ENCODE assay signal across 1 cellular context in the genomic region with DNA sequence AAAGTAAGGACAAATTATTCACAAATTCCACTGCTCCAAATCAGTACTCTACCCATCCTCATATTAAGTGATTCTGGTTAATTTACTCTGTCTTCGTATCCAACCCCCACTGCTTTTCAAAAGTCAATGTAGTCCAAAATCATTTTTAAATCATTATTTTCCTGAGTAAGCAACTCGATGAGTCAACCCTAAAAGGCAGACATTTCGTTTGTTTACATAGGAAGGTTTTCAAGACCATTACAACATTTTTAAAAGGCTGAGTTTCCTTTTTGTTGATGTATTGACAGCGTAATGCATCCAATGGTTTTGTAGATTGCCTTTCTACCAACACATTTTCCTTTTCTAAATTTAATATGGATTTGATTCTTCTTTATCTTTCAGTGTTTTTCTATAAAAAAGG.
TF ChIP-seq lines count a peak whose summit lies in the region.

No MANE protein-coding gene starts in this region.

TF ChIP-seq in SK-N-SH, 30 proteins besides CTCF, POLR2A, EP300 and RAD21 (continued from another document):
- TF ChIP-seq SIN3A (IDR thresholded peaks at IDR 0.05; ENCODE audit: borderline replicate concordance, low read depth, low read length) (no peak), MXI1 (IDR thresholded peaks at IDR 0.05; ENCODE audit: low read depth, low read length) (no peak), ELF1 (IDR thresholded peaks at IDR 0.05) (no peak), RXRA (IDR thresholded peaks at IDR 0.05; ENCODE audit: borderline replicate concordance, low read depth) (no peak), FOXJ3 (CRISPR knock-in tag; IDR thresholded peaks at IDR 0.05) (no peak), FOXM1 (IDR thresholded peaks at IDR 0.05; ENCODE audit: low read depth) (0 out of 2 replicates have a peak, but pooled peaks have one; percentile 39), JUND (IDR thresholded peaks at IDR 0.05) (peak; percentile 65), TAF1 (IDR thresholded peaks at IDR 0.05; ENCODE audit: borderline replicate concordance, low read depth, low read length) (no peak), NFIC (IDR thresholded peaks at IDR 0.05; ENCODE audit: borderline replicate concordance) (peak; percentile 33; the same call in 1 of the 2 replicates), TCF12 (IDR thresholded peaks at IDR 0.05) (peak; percentile 74), CHD2 (IDR thresholded peaks at IDR 0.05; ENCODE audit: low read length, partially characterized antibody) (no peak), MEF2A (IDR thresholded peaks at IDR 0.05; ENCODE audit: borderline replicate concordance, low read depth) (no peak), GATA2 (CRISPR knock-in tag; IDR thresholded peaks at IDR 0.05) (no peak), NRF1 (IDR thresholded peaks at IDR 0.05; ENCODE audit: low read depth, low read length) (no peak), RFX5 (IDR thresholded peaks at IDR 0.05; ENCODE audit: low read length) (no peak), POLR2AphosphoS5 (IDR thresholded peaks at IDR 0.05; ENCODE audit: low read depth, low read length) (no peak), GABPA (IDR thresholded peaks at IDR 0.05; ENCODE audit: low read depth) (no peak), EZH2phosphoT487 (IDR thresholded peaks at IDR 0.05; ENCODE audit: borderline replicate concordance, low read depth) (no peak), YY1 (IDR thresholded peaks at IDR 0.05; ENCODE audit: low read depth) (no peak), RCOR1 (IDR thresholded peaks at IDR 0.05; ENCODE audit: low read length) (no peak)
- TF ChIP-seq, protein P1, sequence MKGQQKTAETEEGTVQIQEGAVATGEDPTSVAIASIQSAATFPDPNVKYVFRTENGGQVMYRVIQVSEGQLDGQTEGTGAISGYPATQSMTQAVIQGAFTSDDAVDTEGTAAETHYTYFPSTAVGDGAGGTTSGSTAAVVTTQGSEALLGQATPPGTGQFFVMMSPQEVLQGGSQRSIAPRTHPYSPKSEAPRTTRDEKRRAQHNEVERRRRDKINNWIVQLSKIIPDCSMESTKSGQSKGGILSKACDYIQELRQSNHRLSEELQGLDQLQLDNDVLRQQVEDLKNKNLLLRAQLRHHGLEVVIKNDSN (IDR thresholded peaks at IDR 0.05; ENCODE audit: borderline replicate concordance, low read depth) = no peak
- TF ChIP-seq, protein P2, sequence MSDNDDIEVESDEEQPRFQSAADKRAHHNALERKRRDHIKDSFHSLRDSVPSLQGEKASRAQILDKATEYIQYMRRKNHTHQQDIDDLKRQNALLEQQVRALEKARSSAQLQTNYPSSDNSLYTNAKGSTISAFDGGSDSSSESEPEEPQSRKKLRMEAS (IDR thresholded peaks at IDR 0.05; ENCODE audit: low read depth) = no peak
- TF ChIP-seq, protein P3, sequence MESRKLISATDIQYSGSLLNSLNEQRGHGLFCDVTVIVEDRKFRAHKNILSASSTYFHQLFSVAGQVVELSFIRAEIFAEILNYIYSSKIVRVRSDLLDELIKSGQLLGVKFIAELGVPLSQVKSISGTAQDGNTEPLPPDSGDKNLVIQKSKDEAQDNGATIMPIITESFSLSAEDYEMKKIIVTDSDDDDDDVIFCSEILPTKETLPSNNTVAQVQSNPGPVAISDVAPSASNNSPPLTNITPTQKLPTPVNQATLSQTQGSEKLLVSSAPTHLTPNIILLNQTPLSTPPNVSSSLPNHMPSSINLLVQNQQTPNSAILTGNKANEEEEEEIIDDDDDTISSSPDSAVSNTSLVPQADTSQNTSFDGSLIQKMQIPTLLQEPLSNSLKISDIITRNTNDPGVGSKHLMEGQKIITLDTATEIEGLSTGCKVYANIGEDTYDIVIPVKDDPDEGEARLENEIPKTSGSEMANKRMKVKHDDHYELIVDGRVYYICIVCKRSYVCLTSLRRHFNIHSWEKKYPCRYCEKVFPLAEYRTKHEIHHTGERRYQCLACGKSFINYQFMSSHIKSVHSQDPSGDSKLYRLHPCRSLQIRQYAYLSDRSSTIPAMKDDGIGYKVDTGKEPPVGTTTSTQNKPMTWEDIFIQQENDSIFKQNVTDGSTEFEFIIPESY (IDR thresholded peaks at IDR 0.05; ENCODE audit: borderline replicate concordance, low read depth) = no peak
- TF ChIP-seq, protein P4, sequence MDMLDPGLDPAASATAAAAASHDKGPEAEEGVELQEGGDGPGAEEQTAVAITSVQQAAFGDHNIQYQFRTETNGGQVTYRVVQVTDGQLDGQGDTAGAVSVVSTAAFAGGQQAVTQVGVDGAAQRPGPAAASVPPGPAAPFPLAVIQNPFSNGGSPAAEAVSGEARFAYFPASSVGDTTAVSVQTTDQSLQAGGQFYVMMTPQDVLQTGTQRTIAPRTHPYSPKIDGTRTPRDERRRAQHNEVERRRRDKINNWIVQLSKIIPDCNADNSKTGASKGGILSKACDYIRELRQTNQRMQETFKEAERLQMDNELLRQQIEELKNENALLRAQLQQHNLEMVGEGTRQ (IDR thresholded peaks at IDR 0.05; ENCODE audit: borderline replicate concordance, low read depth, low read length) = no peak
- TF ChIP-seq, protein P5, sequence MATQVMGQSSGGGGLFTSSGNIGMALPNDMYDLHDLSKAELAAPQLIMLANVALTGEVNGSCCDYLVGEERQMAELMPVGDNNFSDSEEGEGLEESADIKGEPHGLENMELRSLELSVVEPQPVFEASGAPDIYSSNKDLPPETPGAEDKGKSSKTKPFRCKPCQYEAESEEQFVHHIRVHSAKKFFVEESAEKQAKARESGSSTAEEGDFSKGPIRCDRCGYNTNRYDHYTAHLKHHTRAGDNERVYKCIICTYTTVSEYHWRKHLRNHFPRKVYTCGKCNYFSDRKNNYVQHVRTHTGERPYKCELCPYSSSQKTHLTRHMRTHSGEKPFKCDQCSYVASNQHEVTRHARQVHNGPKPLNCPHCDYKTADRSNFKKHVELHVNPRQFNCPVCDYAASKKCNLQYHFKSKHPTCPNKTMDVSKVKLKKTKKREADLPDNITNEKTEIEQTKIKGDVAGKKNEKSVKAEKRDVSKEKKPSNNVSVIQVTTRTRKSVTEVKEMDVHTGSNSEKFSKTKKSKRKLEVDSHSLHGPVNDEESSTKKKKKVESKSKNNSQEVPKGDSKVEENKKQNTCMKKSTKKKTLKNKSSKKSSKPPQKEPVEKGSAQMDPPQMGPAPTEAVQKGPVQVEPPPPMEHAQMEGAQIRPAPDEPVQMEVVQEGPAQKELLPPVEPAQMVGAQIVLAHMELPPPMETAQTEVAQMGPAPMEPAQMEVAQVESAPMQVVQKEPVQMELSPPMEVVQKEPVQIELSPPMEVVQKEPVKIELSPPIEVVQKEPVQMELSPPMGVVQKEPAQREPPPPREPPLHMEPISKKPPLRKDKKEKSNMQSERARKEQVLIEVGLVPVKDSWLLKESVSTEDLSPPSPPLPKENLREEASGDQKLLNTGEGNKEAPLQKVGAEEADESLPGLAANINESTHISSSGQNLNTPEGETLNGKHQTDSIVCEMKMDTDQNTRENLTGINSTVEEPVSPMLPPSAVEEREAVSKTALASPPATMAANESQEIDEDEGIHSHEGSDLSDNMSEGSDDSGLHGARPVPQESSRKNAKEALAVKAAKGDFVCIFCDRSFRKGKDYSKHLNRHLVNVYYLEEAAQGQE (IDR thresholded peaks at IDR 0.05; ENCODE audit: low read depth, low read length) = no peak
- TF ChIP-seq, protein P6, sequence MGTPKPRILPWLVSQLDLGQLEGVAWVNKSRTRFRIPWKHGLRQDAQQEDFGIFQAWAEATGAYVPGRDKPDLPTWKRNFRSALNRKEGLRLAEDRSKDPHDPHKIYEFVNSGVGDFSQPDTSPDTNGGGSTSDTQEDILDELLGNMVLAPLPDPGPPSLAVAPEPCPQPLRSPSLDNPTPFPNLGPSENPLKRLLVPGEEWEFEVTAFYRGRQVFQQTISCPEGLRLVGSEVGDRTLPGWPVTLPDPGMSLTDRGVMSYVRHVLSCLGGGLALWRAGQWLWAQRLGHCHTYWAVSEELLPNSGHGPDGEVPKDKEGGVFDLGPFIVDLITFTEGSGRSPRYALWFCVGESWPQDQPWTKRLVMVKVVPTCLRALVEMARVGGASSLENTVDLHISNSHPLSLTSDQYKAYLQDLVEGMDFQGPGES (IDR thresholded peaks at IDR 0.05; ENCODE audit: low read depth, low read length) = no peak
